Comparison of ENCODE assay signal across 8 cellular contexts in the genomic region with DNA sequence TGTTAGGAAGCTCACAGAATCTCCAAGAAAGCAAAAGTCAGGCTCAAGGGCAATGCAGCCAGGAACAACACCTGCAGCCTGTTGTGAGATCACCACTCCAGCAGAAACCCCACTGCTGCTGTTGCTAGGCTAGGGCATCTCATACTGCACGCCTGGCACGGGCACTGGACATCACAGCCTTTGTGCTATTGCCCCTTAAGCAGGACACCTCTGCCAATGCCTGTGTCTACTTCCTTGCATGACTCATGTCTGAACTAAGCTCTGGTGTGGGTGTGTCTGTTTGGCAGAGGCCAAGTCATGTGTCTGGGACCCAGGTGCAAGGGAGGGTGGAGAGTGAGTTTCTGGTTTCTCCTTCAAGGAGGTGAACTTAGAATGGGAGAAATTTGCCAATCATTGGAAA. TPM values are rescaled to one million over a fixed set of nuclear protein-coding genes. Genes with fewer than 3 reads are reported as not detected.
DNase-seq lines count a peak whose midpoint lies in the region; ATAC-seq, FAIRE-seq and TF ChIP-seq lines count a peak whose summit lies in the region.

No MANE protein-coding gene starts in this region.

- H3K9me3 ChIP-seq in Peyer's patch, result no peaks in the 10 kb centered on the region
- H3K9me3 ChIP-seq in adrenal gland (replicated peaks in 1 of 3), result no peaks in the 10 kb centered on the region
- no peaks in the 10 kb centered on the region for H3K9me3 ChIP-seq in stomach

- intact Hi-C loops in adrenal gland (cut with DNase I) (no loop called here), stomach (cut with DNase I; ENCODE audit: low total_unique reads) (no loop called here)

- in situ Hi-C loops in Caki2 (cut with HindIII; ENCODE audit: low pct_unique_long_range_greater_than_20kb, low sequenced_read_pairs), result no loop called here

- H3K4me3 ChIP-seq in Peyer's patch (no peak overlapping the region), adrenal gland (no peak overlapping the region), stomach (no peak overlapping the region)

- TF ChIP-seq POLR2A in Peyer's patch (IDR thresholded peaks at IDR 0.05), result peak; percentile 16 to 55
- TF ChIP-seq POLR2A in adrenal gland (IDR thresholded peaks at IDR 0.05), result no peak
- no peak for TF ChIP-seq POLR2A in stomach (IDR thresholded peaks at IDR 0.05)

- peaks cover 0 to 19% (median 9%) of the 10 kb centered on the region in 4 donors for H3K4me1 ChIP-seq in Peyer's patch
- peaks cover 0 to 15% of the 10 kb centered on the region in 2 donors for H3K4me1 ChIP-seq in adrenal gland (replicated peaks in 1 of 2)
- peaks cover 0 to 26% (median 10%) of the 10 kb centered on the region in 4 donors for H3K4me1 ChIP-seq in stomach

- 16 to 49% (median 44%) methylated on average over 2 of the region's 2 CpGs; no CpG with 5 or more reads in 1 of the 4 donors for WGBS in adrenal gland, 4 donors
- WGBS in stomach, 5 donors, result 17 to 42% (median 27%) methylated on average over 2 of the region's 2 CpGs

- H3K27ac ChIP-seq in Peyer's patch (peak overlapping the region; percentile 44 to 74 (median 68)), adrenal gland (no peak overlapping the region), stomach (peak overlapping the region; percentile 65 to 87 (median 78))

- DNase-seq in Caki2 (ENCODE audit: low read depth) (peak; percentile 94), Peyer's patch (peak; percentile 71 to 92 (median 82)), adrenal gland (peak; percentile 40 to 79 (median 65)), stomach (peak; percentile 87)
- no peak for DNase-seq in effector CD8-positive, alpha-beta T cell (lab: John Stamatoyannopoulos, UW)

- TF ChIP-seq EP300 in stomach (IDR thresholded peaks at IDR 0.05), result no peak

- peak; percentile 9 for FAIRE-seq in islet of Langerhans (lab: Jason Lieb, UNC)

- no peaks in the 10 kb centered on the region for H3K36me3 ChIP-seq in Peyer's patch
- H3K36me3 ChIP-seq in adrenal gland (replicated peaks in 1 of 2), result no peaks in the 10 kb centered on the region
- no peaks in the 10 kb centered on the region for H3K36me3 ChIP-seq in stomach

- no peak for TF ChIP-seq CTCF in Peyer's patch (IDR thresholded peaks at IDR 0.05)
- TF ChIP-seq CTCF in adrenal gland (IDR thresholded peaks at IDR 0.05), result no peak
- TF ChIP-seq CTCF in stomach (IDR thresholded peaks at IDR 0.05), result no peak

- ATAC-seq in GM19467 (IDR thresholded peaks at IDR 0.05; ENCODE audit: unreplicated experiment) (peak; percentile 79), HG03432 (IDR thresholded peaks at IDR 0.05; ENCODE audit: unreplicated experiment) (peak; percentile 85)

- H3K27me3 ChIP-seq in Peyer's patch (no peaks in the 10 kb centered on the region), adrenal gland (no peaks in the 10 kb centered on the region), stomach (no peaks in the 10 kb centered on the region)

RNA-seq across cellular contexts. Expression of a gene that starts 10.0 kb away (rescaled TPM):
- total RNA-seq in Caki2 (2014; rRNA removed; shearing (Covaris generic); ENCODE audit: low replicate concordance), result 71.9 and 114 TPM in 2 replicates
- total RNA-seq in Peyer's patch (10 to 100 TPM; 23.5 to 39.9 (median 33.1) TPM), adrenal gland (10 to 100 TPM; 28.8 to 61.0 (median 44.7) TPM), stomach (100 to 1,000 TPM in 1 of 5 donors, 10 to 100 TPM in 3, 1 to 10 TPM in 1; 9.6 to 108 (median 21.4) TPM)
- polyA plus RNA-seq in adrenal gland (10 to 100 TPM; 31.6 to 70.3 (median 34.0) TPM), stomach (10 to 100 TPM; 31.0 to 37.9 (median 32.6) TPM)

RNA-seq across cellular contexts. Expression of a gene that starts 17.7 kb away (rescaled TPM):
- 5.1 and 8.4 TPM in 2 replicates for total RNA-seq in Caki2 (2014; rRNA removed; shearing (Covaris generic); ENCODE audit: low replicate concordance)
- total RNA-seq in Peyer's patch, result 10 to 100 TPM in 1 of 4 donors, 1 to 10 TPM in 3; 2.3 to 14.9 (median 5.6) TPM
- total RNA-seq in adrenal gland, result 10 to 100 TPM in 3 of 8 donors, 1 to 10 TPM in 5; 2.1 to 11.5 (median 7.9) TPM
- 1 to 10 TPM; 1.2 to 7.6 (median 6.9) TPM for polyA plus RNA-seq in adrenal gland
- total RNA-seq in stomach, result 100 to 1,000 TPM in 1 of 5 donors, 10 to 100 TPM in 2, 1 to 10 TPM in 1, under 1 TPM in 1; 0.29 to 119 (median 21.0) TPM
- polyA plus RNA-seq in stomach, result 1 to 10 TPM; 1.9 to 5.4 (median 4.4) TPM

Comparison
In these comparisons a context has a peak if more than half of its experiments do, and no peak if none do; other contexts are left out.
1. H3K27ac ChIP-seq: peak in Peyer's patch (4 of 4) and stomach (5 of 5); none in adrenal gland (0 of 5).
2. POLR2A ChIP-seq: peak in Peyer's patch (2 of 2); none in adrenal gland (0 of 2) and stomach (0 of 4).